ENCODE assay signal across 8 cellular contexts in the genomic region with DNA sequence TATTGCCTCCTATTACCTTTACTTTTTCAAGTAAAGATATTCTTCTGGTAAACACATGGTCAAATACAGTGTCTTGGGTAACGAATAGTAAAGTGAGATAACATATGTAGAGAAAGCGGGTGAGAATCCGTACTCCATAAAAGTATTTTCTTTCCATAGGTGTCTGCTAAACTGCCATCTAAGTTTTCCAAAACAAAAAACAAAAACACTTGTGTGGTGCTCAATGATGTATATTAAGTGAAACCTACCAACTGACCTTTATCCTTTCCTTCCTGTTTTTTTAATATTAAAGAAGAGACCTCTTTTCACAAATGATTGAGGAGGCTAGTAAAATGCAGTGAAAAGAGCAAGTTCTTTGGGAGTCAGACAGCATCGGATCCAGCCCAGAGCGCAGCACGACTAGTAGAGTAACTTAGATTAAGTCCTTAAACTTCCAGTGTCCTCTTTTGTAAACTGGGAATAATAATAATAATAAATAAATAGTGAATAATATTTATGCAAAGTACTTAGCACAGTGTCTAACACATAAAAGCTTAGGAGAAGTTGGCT. TPM values are rescaled to one million over a fixed set of nuclear protein-coding genes. Genes with fewer than 3 reads are reported as not detected.
A peak's percentile ranks its signal among the peaks of the same experiment; 100 is the strongest.
DNase-seq lines count a peak whose midpoint lies in the region; ATAC-seq, FAIRE-seq and TF ChIP-seq lines count a peak whose summit lies in the region.

No MANE protein-coding gene starts in this region.

- ATAC-seq in psoas muscle, result no peak

- H3K14ac ChIP-seq in H1 (ENCODE audit: insufficient read length), result no peak overlapping the region

- H3K27ac ChIP-seq in H1 (ENCODE audit: low read depth, low read length) (peak overlapping the region; percentile 84; the same call in 1 of the 2 replicates), psoas muscle (peak overlapping the region; percentile 86)

- no peak for TF ChIP-seq EP300 in H1 (IDR thresholded peaks at IDR 0.05; ENCODE audit: borderline replicate concordance in 1 of 2, low read depth in 2 of 2, low read length in 2 of 2)

- H4K91ac ChIP-seq in H1 (replicated peaks; ENCODE audit: insufficient read length, low read length), result no peak overlapping the region

- H4K5ac ChIP-seq in H1 (ENCODE audit: insufficient read length, low read depth, low read length), result no peak overlapping the region

- no peaks in the 10 kb centered on the region for H3K36me3 ChIP-seq in MG63
- no peaks in the 10 kb centered on the region for H3K36me3 ChIP-seq in H1 (ENCODE audit: control insufficient read depth in 2 of 4, insufficient read depth in 4 of 4, low read length in 3 of 4)
- peaks cover 2 to 8% of the 10 kb centered on the region in 2 donors for H3K36me3 ChIP-seq in psoas muscle (ENCODE audit: insufficient read depth in 1 of 2, low read depth in 1 of 2)

- no peak overlapping the region for H3K56ac ChIP-seq in H1 (replicated peaks; ENCODE audit: insufficient read length, low read depth, low read length)

- TF ChIP-seq RAD21 in H1 (IDR thresholded peaks at IDR 0.05 in 1 of 2, conservative IDR thresholded peaks at IDR 0.05 in 1 of 2; ENCODE audit: low read depth in 2 of 2, low read length in 2 of 2), result no peak

- H2BK120ac ChIP-seq in H1 (replicated peaks; ENCODE audit: low read depth, low read length), result no peak overlapping the region

- H4K8ac ChIP-seq in H1 (ENCODE audit: extremely low read depth, insufficient read depth, low read length), result no peak overlapping the region

- FAIRE-seq in H1 (lab: Jason Lieb, UNC), result no peak

- H2AFZ ChIP-seq in H1 (ENCODE audit: low read length), result peak overlapping the region; percentile 98

- H2BK5ac ChIP-seq in H1 (ENCODE audit: low read depth, low read length), result no peak overlapping the region

- peaks cover 0 to 2% of the 10 kb centered on the region in 2 experiments for H4K20me1 ChIP-seq in H1 (replicated peaks in 1 of 2; ENCODE audit: control insufficient read depth in 1 of 2, insufficient read depth in 2 of 2, low read length in 2 of 2)

- H3K23ac ChIP-seq in H1 (ENCODE audit: insufficient read length), result no peak overlapping the region

- H3K4ac ChIP-seq in H1 (replicated peaks; ENCODE audit: insufficient read length, low read depth, low read length), result no peak overlapping the region

- peak overlapping the region in 3 of 4 experiments; percentile 36 to 94 (median 94); a peak in 3 of 7 replicates for H3K9ac ChIP-seq in H1 (replicated peaks in 1 of 4; ENCODE audit: extremely low read depth in 1 of 4, low read depth in 3 of 4, low read length in 3 of 4)

- H3K9me3 ChIP-seq in MG63, result no peaks in the 10 kb centered on the region
- H3K9me3 ChIP-seq in H1 (ENCODE audit: insufficient read depth in 2 of 2, low read depth in 1 of 2, low read length in 1 of 2), result no peaks in the 10 kb centered on the region
- H3K9me3 ChIP-seq in psoas muscle, result no peaks in the 10 kb centered on the region

- WGBS in H1 (ENCODE audit: extremely low coverage in 1 of 2, insufficient coverage in 1 of 2, insufficient read length in 1 of 2, insufficient replicate concordance in 2 of 2, low coverage in 1 of 2, low lambda C conversion rate in 2 of 2, missing lambda C conversion rate in 1 of 2), 2 experiments, result 56% methylated on average over 6 of the region's 6 CpGs; no CpG with 5 or more reads in 1 of the 2 experiments
- 40 to 47% (median 44%) methylated on average over 6 of the region's 6 CpGs for WGBS in psoas muscle, 3 donors

- H3K27me3 ChIP-seq in MG63 (no peaks in the 10 kb centered on the region), H1 (replicated peaks in 1 of 4; ENCODE audit: control insufficient read depth in 3 of 4, extremely low read depth in 1 of 4, insufficient read depth in 3 of 4, low read length in 3 of 4) (no peaks in the 10 kb centered on the region), psoas muscle (ENCODE audit: insufficient read depth in 3 of 3, low read length in 2 of 3) (no peaks in the 10 kb centered on the region)

- H3K4me2 ChIP-seq in H1 (ENCODE audit: insufficient read depth in 1 of 2, low read depth in 2 of 2, low read length in 2 of 2), result peak overlapping the region; percentile 76 to 94

- peaks cover 3% of the 10 kb centered on the region; the same call in 1 of the 2 replicates for H3K79me1 ChIP-seq in H1 (ENCODE audit: low read depth, low read length)

- CTCF ChIA-PET in H1 (lab: Charles Lee; ENCODE audit: partially characterized antibody), result interaction anchor here (0.7 to 1.3 kb wide), 2 partner anchors 17 to 405 kb away, joined by 3 read pairs; no protein-coding TSS in a partner anchor

- peaks cover 4% of the 10 kb centered on the region for H3K23me2 ChIP-seq in H1 (ENCODE audit: low read depth, low read length)

- POLR2A ChIA-PET in H1 (lab: Charles Lee; ENCODE audit: partially characterized antibody), result interaction anchor here (0.8 to 1.2 kb wide), 4 partner anchors 11 to 991 kb away, joined by 3 to 4 read pairs (median 3); no protein-coding TSS in a partner anchor

- H2BK20ac ChIP-seq in H1 (ENCODE audit: low read length), result no peak overlapping the region

- H2AK5ac ChIP-seq in H1 (ENCODE audit: low read depth, low read length), result no peak overlapping the region

- H3K4me3 ChIP-seq in MG63 (peak overlapping the region; percentile 94), H1 (ENCODE audit: extremely low read depth in 1 of 4, insufficient read depth in 2 of 4, low read depth in 3 of 4, low read length in 4 of 4) (peak overlapping the region; percentile 75 to 96 (median 90); a peak in 7 of 8 replicates), psoas muscle (peak overlapping the region; percentile 93)

- H3K79me2 ChIP-seq in H1 (ENCODE audit: control insufficient read depth in 1 of 2, insufficient read depth in 2 of 2, low read length in 2 of 2), result peaks cover 0 to 27% of the 10 kb centered on the region in 2 experiments; a peak in 2 of 4 replicates

- TF ChIP-seq POLR2A in H1 (IDR thresholded peaks at IDR 0.05; ENCODE audit: control extremely low read depth in 1 of 2, low read depth in 2 of 2, low read length in 2 of 2), result no peak

- no peak overlapping the region for H3K18ac ChIP-seq in H1 (ENCODE audit: extremely low read depth, low read length)

- no peak overlapping the region for H2BK15ac ChIP-seq in H1 (ENCODE audit: low read length)

- intact Hi-C loops in psoas muscle (cut with DNase I), result loop anchor here (5.0 kb wide), 1 partner anchor 132 kb away; a partner anchor contains a TSS

- DNase-seq in NOMO-1 treated with DMSO at 0.1 percent for 48 hours (lab: John Stamatoyannopoulos, UW; ENCODE audit: unreplicated experiment), result peak; percentile 37
- no peak for DNase-seq in NOMO-1 treated with dmso at 0.1 percent for 144 hours (lab: John Stamatoyannopoulos, UW; ENCODE audit: unreplicated experiment)
- DNase-seq in MG63, result no peak
- DNase-seq in H1 (ENCODE audit: low read depth in 1 of 2, low spot score in 2 of 2), result peak in 1 of 2 experiments; percentile 22
- DNase-seq in psoas muscle, result no peak
- no peak for DNase-seq in Kasumi-1 (lab: John Stamatoyannopoulos, UW)
- no peak for DNase-seq in KG1 (lab: John Stamatoyannopoulos, UW)
- no peak for DNase-seq in NCI-H1092 (lab: John Stamatoyannopoulos, UW)

- H2BK12ac ChIP-seq in H1 (ENCODE audit: low read depth, low read length), result no peak overlapping the region

- no peak for TF ChIP-seq CTCF in H1 (IDR thresholded peaks at IDR 0.05; ENCODE audit: control extremely low read depth in 1 of 3, insufficient read depth in 1 of 3, low read depth in 1 of 3, low read length in 3 of 3)
- no peak for TF ChIP-seq CTCF in psoas muscle (IDR thresholded peaks at IDR 0.05)

- H3K4me1 ChIP-seq in H1 (replicated peaks in 1 of 4; ENCODE audit: control insufficient read depth in 3 of 4, insufficient read depth in 4 of 4, low read length in 3 of 4) (peaks cover 0 to 3% (median 0%) of the 10 kb centered on the region in 4 experiments; a peak in 1 of 7 replicates), psoas muscle (peaks cover 13% of the 10 kb centered on the region)

TF ChIP-seq in H1, 55 proteins besides CTCF, POLR2A, EP300 and RAD21 (continues in another document):
- no peak for TF ChIP-seq CHD2 (IDR thresholded peaks at IDR 0.05; ENCODE audit: low read length)
- no peak for TF ChIP-seq TCF12 (IDR thresholded peaks at IDR 0.05; ENCODE audit: low read depth, low read length)
- TF ChIP-seq, protein P1, sequence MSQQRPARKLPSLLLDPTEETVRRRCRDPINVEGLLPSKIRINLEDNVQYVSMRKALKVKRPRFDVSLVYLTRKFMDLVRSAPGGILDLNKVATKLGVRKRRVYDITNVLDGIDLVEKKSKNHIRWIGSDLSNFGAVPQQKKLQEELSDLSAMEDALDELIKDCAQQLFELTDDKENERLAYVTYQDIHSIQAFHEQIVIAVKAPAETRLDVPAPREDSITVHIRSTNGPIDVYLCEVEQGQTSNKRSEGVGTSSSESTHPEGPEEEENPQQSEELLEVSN (IDR thresholded peaks at IDR 0.05), result no peak
- no peak for TF ChIP-seq GTF2F1 (IDR thresholded peaks at IDR 0.05; ENCODE audit: borderline replicate concordance, low read depth, low read length)
- no peak for TF ChIP-seq SP2 (IDR thresholded peaks at IDR 0.05; ENCODE audit: low read length)
- TF ChIP-seq NANOG (IDR thresholded peaks at IDR 0.05; ENCODE audit: insufficient read depth, low read depth, low read length, poor library complexity, severe bottlenecking), result no peak
- no peak for TF ChIP-seq RFX5 (IDR thresholded peaks at IDR 0.05; ENCODE audit: borderline replicate concordance, low read depth, low read length)
- TF ChIP-seq FOSL1 (IDR thresholded peaks at IDR 0.05; ENCODE audit: insufficient read depth, low read depth, low read length), result no peak
- TF ChIP-seq TAF7 (optimal IDR thresholded peaks at IDR 0.05; ENCODE audit: borderline replicate concordance, low read depth, low read length), result no peak
- no peak for TF ChIP-seq KDM1A (IDR thresholded peaks at IDR 0.05; ENCODE audit: borderline replicate concordance, low read length)
- no peak for TF ChIP-seq SRF (IDR thresholded peaks at IDR 0.05; ENCODE audit: low read depth, low read length)
- TF ChIP-seq SP4 (IDR thresholded peaks at IDR 0.05; ENCODE audit: low read length), result no peak

RNA-seq across cellular contexts. Expression of a gene that starts 0.4 kb away (rescaled TPM):
- total RNA-seq in MG63 (2014; rRNA removed; shearing (Covaris generic); ENCODE audit: low replicate concordance), result 6.5 and 7.2 TPM in 2 replicates
- total RNA-seq in H1 (2021; fragmentation: NEBNext Ultra II Directional; extraction: Animal tissue kit (Norgen Biotek cat#: 25700)), result 22.7 and 24.6 TPM in 2 replicates
- polyA plus RNA-seq in H1 (2011; rRNA removed), result 6.1 and 8.4 TPM in 2 replicates
- 8.2 TPM for polyA plus RNA-seq in H1 (2011; cell fraction: cytosol; rRNA removed)
- 3.6 TPM for polyA plus RNA-seq in H1 (2011; cell fraction: nucleus; rRNA removed)
- polyA plus RNA-seq in H1 (2012, experiment 1 of 2), result 8.1 to 12.6 TPM (median 9.7 TPM) in 4 replicates
- 2.0 TPM for polyA plus RNA-seq in H1 (2012, experiment 2 of 2)
- polyA plus RNA-seq in H1 (2013, experiment 1 of 2), result 10.5 TPM
- polyA plus RNA-seq in H1 (2013, experiment 2 of 2), result 10.0 TPM
- polyA minus RNA-seq in H1 (2011; rRNA and poly(A)+ RNA removed), result 17.8 and 21.7 TPM in 2 replicates
- 16.1 TPM for polyA minus RNA-seq in H1 (2011; cell fraction: cytosol; rRNA and poly(A)+ RNA removed)
- polyA minus RNA-seq in H1 (2011; cell fraction: nucleus; rRNA and poly(A)+ RNA removed), result 21.9 TPM
- total RNA-seq in psoas muscle, result 10 to 100 TPM; 12.9 to 16.1 (median 15.0) TPM
- polyA plus RNA-seq in psoas muscle, result 1 to 10 TPM; 4.5 to 9.0 (median 4.6) TPM
